Comparison of ENCODE assay signal across 1 cellular context in the genomic region with DNA sequence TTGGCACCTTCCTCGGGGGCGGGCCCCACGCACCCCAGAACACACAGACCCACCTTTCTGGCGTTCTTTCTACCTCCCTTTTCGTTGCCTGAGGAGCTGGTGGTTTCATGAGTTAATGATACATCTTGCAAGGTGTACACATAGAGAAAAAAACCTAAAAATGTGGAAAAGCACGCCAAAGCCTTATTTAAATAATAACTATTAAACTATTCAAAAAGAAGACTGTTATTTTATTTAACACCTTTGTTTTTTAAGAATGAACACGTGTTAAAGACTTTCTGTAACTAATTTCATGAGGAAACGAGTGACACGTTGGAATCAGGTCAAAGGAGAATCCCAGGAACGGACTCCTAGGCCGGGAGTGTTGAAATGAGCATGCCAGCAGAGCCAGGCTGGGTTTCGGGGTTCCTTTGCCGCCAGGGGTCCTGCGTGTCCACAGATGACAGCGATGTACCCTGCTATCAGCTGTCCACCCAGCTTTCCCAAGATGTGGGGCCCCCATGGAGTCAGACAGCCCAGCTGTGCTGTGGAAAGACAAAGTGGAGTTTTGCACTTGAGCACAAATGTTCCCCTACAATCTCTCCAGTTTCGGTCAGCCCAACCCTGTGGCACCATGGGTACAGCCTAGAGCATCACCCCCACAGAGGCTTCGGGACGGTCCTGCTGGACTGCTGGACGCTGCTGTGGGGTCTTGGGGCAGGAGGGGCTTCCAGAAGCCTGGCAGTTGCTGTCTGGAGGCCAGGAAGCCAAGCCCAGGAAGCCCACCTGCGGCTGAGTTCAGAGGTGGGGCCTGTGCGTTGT.
TF ChIP-seq lines count a peak whose summit lies in the region.

No MANE protein-coding gene starts in this region.

TF ChIP-seq in HepG2, 621 proteins besides CTCF, POLR2A, EP300 and RAD21 (continued from another document and continues in another):
- TF ChIP-seq ZNF597 (CRISPR knock-in tag; IDR thresholded peaks at IDR 0.05), result no peak
- TF ChIP-seq LCORL (IDR thresholded peaks at IDR 0.05), result no peak
- no peak; the same call in 1 of the 2 replicates for TF ChIP-seq LCORL (CRISPR knock-in tag; IDR thresholded peaks at IDR 0.05)
- TF ChIP-seq ZSCAN5A (CRISPR knock-in tag; IDR thresholded peaks at IDR 0.05; ENCODE audit: borderline replicate concordance), result 0 out of 2 replicates have a peak, but pooled peaks have one; percentile 65
- TF ChIP-seq ATAD3A (CRISPR knock-in tag; IDR thresholded peaks at IDR 0.05), result no peak
- no peak for TF ChIP-seq ZNF550 (CRISPR knock-in tag; IDR thresholded peaks at IDR 0.05; ENCODE audit: borderline replicate concordance)
- TF ChIP-seq PAX8 (CRISPR knock-in tag; IDR thresholded peaks at IDR 0.05; ENCODE audit: borderline replicate concordance), result no peak
- TF ChIP-seq AHR (CRISPR knock-in tag; IDR thresholded peaks at IDR 0.05), result no peak
- TF ChIP-seq, protein P1, sequence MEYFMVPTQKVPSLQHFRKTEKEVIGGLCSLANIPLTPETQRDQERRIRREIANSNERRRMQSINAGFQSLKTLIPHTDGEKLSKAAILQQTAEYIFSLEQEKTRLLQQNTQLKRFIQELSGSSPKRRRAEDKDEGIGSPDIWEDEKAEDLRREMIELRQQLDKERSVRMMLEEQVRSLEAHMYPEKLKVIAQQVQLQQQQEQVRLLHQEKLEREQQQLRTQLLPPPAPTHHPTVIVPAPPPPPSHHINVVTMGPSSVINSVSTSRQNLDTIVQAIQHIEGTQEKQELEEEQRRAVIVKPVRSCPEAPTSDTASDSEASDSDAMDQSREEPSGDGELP (IDR thresholded peaks at IDR 0.05; ENCODE audit: borderline replicate concordance, low read depth), result peak; percentile 74
- no peak for TF ChIP-seq SOX6 (IDR thresholded peaks at IDR 0.05)
- no peak for TF ChIP-seq SOX6 (CRISPR knock-in tag; IDR thresholded peaks at IDR 0.05)
- TF ChIP-seq ZEB1 (IDR thresholded peaks at IDR 0.05; ENCODE audit: insufficient replicate concordance, low read depth), result peak; percentile 36
- TF ChIP-seq, protein P2, sequence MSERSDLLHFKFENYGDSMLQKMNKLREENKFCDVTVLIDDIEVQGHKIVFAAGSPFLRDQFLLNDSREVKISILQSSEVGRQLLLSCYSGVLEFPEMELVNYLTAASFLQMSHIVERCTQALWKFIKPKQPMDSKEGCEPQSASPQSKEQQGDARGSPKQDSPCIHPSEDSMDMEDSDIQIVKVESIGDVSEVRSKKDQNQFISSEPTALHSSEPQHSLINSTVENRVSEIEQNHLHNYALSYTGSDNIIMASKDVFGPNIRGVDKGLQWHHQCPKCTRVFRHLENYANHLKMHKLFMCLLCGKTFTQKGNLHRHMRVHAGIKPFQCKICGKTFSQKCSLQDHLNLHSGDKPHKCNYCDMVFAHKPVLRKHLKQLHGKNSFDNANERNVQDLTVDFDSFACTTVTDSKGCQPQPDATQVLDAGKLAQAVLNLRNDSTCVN (CRISPR knock-in tag; IDR thresholded peaks at IDR 0.05; ENCODE audit: borderline replicate concordance), result 0 out of 2 replicates have a peak, but pooled peaks have one; percentile 39
- TF ChIP-seq ZNF260 (CRISPR knock-in tag; IDR thresholded peaks at IDR 0.05; ENCODE audit: borderline replicate concordance, low read depth), result no peak
- no peak for TF ChIP-seq ZSCAN30 (CRISPR knock-in tag; IDR thresholded peaks at IDR 0.05)
- TF ChIP-seq, protein P3, sequence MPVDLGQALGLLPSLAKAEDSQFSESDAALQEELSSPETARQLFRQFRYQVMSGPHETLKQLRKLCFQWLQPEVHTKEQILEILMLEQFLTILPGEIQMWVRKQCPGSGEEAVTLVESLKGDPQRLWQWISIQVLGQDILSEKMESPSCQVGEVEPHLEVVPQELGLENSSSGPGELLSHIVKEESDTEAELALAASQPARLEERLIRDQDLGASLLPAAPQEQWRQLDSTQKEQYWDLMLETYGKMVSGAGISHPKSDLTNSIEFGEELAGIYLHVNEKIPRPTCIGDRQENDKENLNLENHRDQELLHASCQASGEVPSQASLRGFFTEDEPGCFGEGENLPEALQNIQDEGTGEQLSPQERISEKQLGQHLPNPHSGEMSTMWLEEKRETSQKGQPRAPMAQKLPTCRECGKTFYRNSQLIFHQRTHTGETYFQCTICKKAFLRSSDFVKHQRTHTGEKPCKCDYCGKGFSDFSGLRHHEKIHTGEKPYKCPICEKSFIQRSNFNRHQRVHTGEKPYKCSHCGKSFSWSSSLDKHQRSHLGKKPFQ (CRISPR knock-in tag; IDR thresholded peaks at IDR 0.05; ENCODE audit: insufficient replicate concordance), result no peak
- TF ChIP-seq PRMT3 (CRISPR knock-in tag; IDR thresholded peaks at IDR 0.05; ENCODE audit: borderline replicate concordance, low read depth), result peak; percentile 93; the same call in 1 of the 2 replicates
- TF ChIP-seq IRX3 (CRISPR knock-in tag; IDR thresholded peaks at IDR 0.05; ENCODE audit: borderline replicate concordance, low read depth), result no peak
- TF ChIP-seq ZNF737 (CRISPR knock-in tag; IDR thresholded peaks at IDR 0.05; ENCODE audit: borderline replicate concordance), result no peak
- no peak for TF ChIP-seq ZNF678 (CRISPR knock-in tag; IDR thresholded peaks at IDR 0.05)
- no peak for TF ChIP-seq MBNL3 (CRISPR knock-in tag; conservative IDR thresholded peaks at IDR 0.05)
- TF ChIP-seq ZBTB2 (CRISPR knock-in tag; IDR thresholded peaks at IDR 0.05; ENCODE audit: low read depth), result peak; percentile 53; the same call in 1 of the 2 replicates
- TF ChIP-seq SRY (CRISPR knock-in tag; IDR thresholded peaks at IDR 0.05), result no peak
- no peak for TF ChIP-seq ZBTB1 (CRISPR knock-in tag; IDR thresholded peaks at IDR 0.05; ENCODE audit: borderline replicate concordance)
- no peak for TF ChIP-seq NR2F1 (CRISPR knock-in tag; IDR thresholded peaks at IDR 0.05)
- TF ChIP-seq HOXD1 (CRISPR knock-in tag; IDR thresholded peaks at IDR 0.05), result 0 out of 2 replicates have a peak, but pooled peaks have one; percentile 14
- TF ChIP-seq, protein P4, sequence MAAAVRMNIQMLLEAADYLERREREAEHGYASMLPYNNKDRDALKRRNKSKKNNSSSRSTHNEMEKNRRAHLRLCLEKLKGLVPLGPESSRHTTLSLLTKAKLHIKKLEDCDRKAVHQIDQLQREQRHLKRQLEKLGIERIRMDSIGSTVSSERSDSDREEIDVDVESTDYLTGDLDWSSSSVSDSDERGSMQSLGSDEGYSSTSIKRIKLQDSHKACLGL (CRISPR knock-in tag; IDR thresholded peaks at IDR 0.05), result no peak
- no peak for TF ChIP-seq ZNF552 (CRISPR knock-in tag; IDR thresholded peaks at IDR 0.05; ENCODE audit: borderline replicate concordance)
- 0 out of 2 replicates have a peak, but pooled peaks have one; percentile 4 for TF ChIP-seq KDM3A (CRISPR knock-in tag; IDR thresholded peaks at IDR 0.05; ENCODE audit: low read depth)
- TF ChIP-seq NR3C1 (CRISPR knock-in tag; IDR thresholded peaks at IDR 0.05), result no peak
- no peak for TF ChIP-seq DDIT3 (CRISPR knock-in tag; IDR thresholded peaks at IDR 0.05)
- peak; percentile 93 for TF ChIP-seq ZC3H13 (CRISPR knock-in tag; IDR thresholded peaks at IDR 0.05)
- TF ChIP-seq SMYD3 (CRISPR knock-in tag; IDR thresholded peaks at IDR 0.05), result peak; percentile 93; the same call in 1 of the 2 replicates
- no peak for TF ChIP-seq SPEN (CRISPR knock-in tag; IDR thresholded peaks at IDR 0.05; ENCODE audit: low read depth)
- TF ChIP-seq, protein P5, sequence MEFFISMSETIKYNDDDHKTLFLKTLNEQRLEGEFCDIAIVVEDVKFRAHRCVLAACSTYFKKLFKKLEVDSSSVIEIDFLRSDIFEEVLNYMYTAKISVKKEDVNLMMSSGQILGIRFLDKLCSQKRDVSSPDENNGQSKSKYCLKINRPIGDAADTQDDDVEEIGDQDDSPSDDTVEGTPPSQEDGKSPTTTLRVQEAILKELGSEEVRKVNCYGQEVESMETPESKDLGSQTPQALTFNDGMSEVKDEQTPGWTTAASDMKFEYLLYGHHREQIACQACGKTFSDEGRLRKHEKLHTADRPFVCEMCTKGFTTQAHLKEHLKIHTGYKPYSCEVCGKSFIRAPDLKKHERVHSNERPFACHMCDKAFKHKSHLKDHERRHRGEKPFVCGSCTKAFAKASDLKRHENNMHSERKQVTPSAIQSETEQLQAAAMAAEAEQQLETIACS (CRISPR knock-in tag; IDR thresholded peaks at IDR 0.05), result no peak
- no peak for TF ChIP-seq NR1H2 (CRISPR knock-in tag; IDR thresholded peaks at IDR 0.05; ENCODE audit: borderline replicate concordance, low read depth)
- TF ChIP-seq THAP9 (CRISPR knock-in tag; IDR thresholded peaks at IDR 0.05; ENCODE audit: borderline replicate concordance), result no peak; the same call in 1 of the 2 replicates
- no peak for TF ChIP-seq PTBP1 (IDR thresholded peaks at IDR 0.05; ENCODE audit: low read depth, low read length, poor library complexity, severe bottlenecking)
- no peak for TF ChIP-seq NFYB (CRISPR knock-in tag; IDR thresholded peaks at IDR 0.05)
- TF ChIP-seq NCOA5 (CRISPR knock-in tag; IDR thresholded peaks at IDR 0.05), result peak; percentile 98
- peak; percentile 56; the same call in 1 of the 2 replicates for TF ChIP-seq PRDM15 (CRISPR knock-in tag; IDR thresholded peaks at IDR 0.05)
- no peak for TF ChIP-seq ZNF343 (CRISPR knock-in tag; IDR thresholded peaks at IDR 0.05)
- peak; percentile 63; the same call in 1 of the 2 replicates for TF ChIP-seq ZFP62 (CRISPR knock-in tag; IDR thresholded peaks at IDR 0.05)
- 0 out of 2 replicates have a peak, but pooled peaks have one; percentile 24 for TF ChIP-seq SMAD9 (CRISPR knock-in tag; IDR thresholded peaks at IDR 0.05)
- TF ChIP-seq MED8 (CRISPR knock-in tag; IDR thresholded peaks at IDR 0.05; ENCODE audit: insufficient replicate concordance), result peak; percentile 7
